1 cellular context compared by ENCODE assay signal in genomic region chr17:44075598-44076293, GRCh38.
TF ChIP-seq lines count a peak whose summit lies in the region.

No MANE protein-coding gene starts in this region.

TF ChIP-seq in HCT116, 20 proteins besides CTCF, POLR2A, EP300 and RAD21:
- TF ChIP-seq MAX (IDR thresholded peaks at IDR 0.05): no peak
- TF ChIP-seq JUND (IDR thresholded peaks at IDR 0.05): no peak
- no peak for TF ChIP-seq ELF1 (IDR thresholded peaks at IDR 0.05; ENCODE audit: borderline replicate concordance, low read depth)
- TF ChIP-seq REST (IDR thresholded peaks at IDR 0.05; ENCODE audit: low read depth): no peak
- TF ChIP-seq FOSL1 (IDR thresholded peaks at IDR 0.05; ENCODE audit: low read depth): no peak
